In genomic region chr5:143262393-143263174, GRCh38 we compare ENCODE assay signal across 11 cellular contexts.
DNase-seq lines count a peak whose midpoint lies in the region; ATAC-seq and TF ChIP-seq lines count a peak whose summit lies in the region.
"Had no signal": no experiment of that assay in that cellular context is flagged by ENCODE, and none has a peak within 500 bp of the region (broad histone marks: within the 10 kb centered on the region; RNA-seq: fewer than 3 reads in every experiment).

No MANE protein-coding gene starts in this region.

- no peak for DNase-seq in activated T-cell treated with anti-CD3 and anti-CD28 coated beads, Interleukin-2, amount 50 U/mL, for 72 hours
- DNase-seq in activated T-cell treated with anti-CD3 and anti-CD28 coated beads, Interleukin-2, amount 50 U/mL, for 48 hours, result no peak
- DNase-seq in brain microvascular endothelial cell, result peak; percentile 93
- no peak for DNase-seq in stimulated activated naive CD8-positive, alpha-beta T cell treated with anti-CD3 and anti-CD28 coated beads, Interleukin-15, amount 100 ng/mL, for 72 hours
- no peak for DNase-seq in immature natural killer cell
- no peak for DNase-seq in uterus
- DNase-seq in stimulated activated CD4-positive, alpha-beta T cell treated with anti-CD3 and anti-CD28 coated beads, Interleukin-4, amount 100 ng/mL, for 4 hours, result no peak
- DNase-seq: NCI-H1092, posterior cingulate gyrus had no signal

- no peaks in the 10 kb centered on the region for H3K9me3 ChIP-seq in uterus

- peaks cover 3 to 4% of the 10 kb centered on the region in 2 donors for H3K36me3 Mint-ChIP-seq in activated T-cell treated with anti-CD3 and anti-CD28 coated beads, Interleukin-2, amount 50 U/mL, for 72 hours (ENCODE audit: insufficient read depth in 2 of 2)
- H3K36me3 Mint-ChIP-seq in immature natural killer cell, result peaks cover 0 to 7% (median 0%) of the 10 kb centered on the region in 3 donors

- H3K27ac Mint-ChIP-seq in activated T-cell treated with anti-CD3 and anti-CD28 coated beads, Interleukin-2, amount 50 U/mL, for 72 hours, result no peak overlapping the region
- H3K27ac Mint-ChIP-seq in stimulated activated naive CD8-positive, alpha-beta T cell treated with anti-CD3 and anti-CD28 coated beads, Interleukin-15, amount 100 ng/mL, for 72 hours, result no peak overlapping the region
- H3K27ac Mint-ChIP-seq in immature natural killer cell, result no peak overlapping the region

- in situ Hi-C loops in brain microvascular endothelial cell (cut with HindIII; ENCODE audit: low pct_ligation_motif_present, low sequenced_read_pairs), result no loop called here

- no peak overlapping the region for H3K4me3 Mint-ChIP-seq in activated T-cell treated with anti-CD3 and anti-CD28 coated beads, Interleukin-2, amount 50 U/mL, for 72 hours
- no peak overlapping the region for H3K4me3 Mint-ChIP-seq in stimulated activated naive CD8-positive, alpha-beta T cell treated with anti-CD3 and anti-CD28 coated beads, Interleukin-15, amount 100 ng/mL, for 72 hours
- no peak overlapping the region for H3K4me3 Mint-ChIP-seq in immature natural killer cell

- H3K9me3 Mint-ChIP-seq in activated T-cell treated with anti-CD3 and anti-CD28 coated beads, Interleukin-2, amount 50 U/mL, for 72 hours, result peaks cover 3 to 12% of the 10 kb centered on the region in 2 donors
- peaks cover 6 to 25% of the 10 kb centered on the region in 2 donors for H3K9me3 Mint-ChIP-seq in stimulated activated naive CD8-positive, alpha-beta T cell treated with anti-CD3 and anti-CD28 coated beads, Interleukin-15, amount 100 ng/mL, for 72 hours
- H3K9me3 Mint-ChIP-seq in immature natural killer cell, result peaks cover 0 to 10% (median 3%) of the 10 kb centered on the region in 6 donors

- H3K4me3 ChIP-seq in brain microvascular endothelial cell (ENCODE audit: low read depth, low read length) (no peak overlapping the region), uterus (no peak overlapping the region)
- H3K4me3 ChIP-seq: BLaER1 treated with 17β-estradiol and CSF1 and Interleukin-3, amounts not matched to agents 10 nM and 100 nM had no signal

- no peak for TF ChIP-seq POLR2A in uterus (IDR thresholded peaks at IDR 0.05)

- no peak for TF ChIP-seq CTCF in brain microvascular endothelial cell (IDR thresholded peaks at IDR 0.05; ENCODE audit: low read depth, low read length, missing control alignments)
- TF ChIP-seq CTCF in uterus (IDR thresholded peaks at IDR 0.05), result no peak

- intact Hi-C loops in uterus (cut with DNase I; ENCODE audit: low total_unique reads), result no loop called here

- H3K4me1 ChIP-seq in uterus, result no peaks in the 10 kb centered on the region

- H3K27me3 Mint-ChIP-seq in activated T-cell treated with anti-CD3 and anti-CD28 coated beads, Interleukin-2, amount 50 U/mL, for 72 hours (ENCODE audit: low read depth), result no peaks in the 10 kb centered on the region
- H3K27me3 Mint-ChIP-seq in stimulated activated naive CD8-positive, alpha-beta T cell treated with anti-CD3 and anti-CD28 coated beads, Interleukin-15, amount 100 ng/mL, for 72 hours, result no peaks in the 10 kb centered on the region
- no peaks in the 10 kb centered on the region for H3K27me3 Mint-ChIP-seq in immature natural killer cell (ENCODE audit: low read depth in 3 of 3)

- H3K4me1 Mint-ChIP-seq in activated T-cell treated with anti-CD3 and anti-CD28 coated beads, Interleukin-2, amount 50 U/mL, for 72 hours (ENCODE audit: low read depth), result peaks cover 13% of the 10 kb centered on the region
- peaks cover 18% of the 10 kb centered on the region for H3K4me1 Mint-ChIP-seq in stimulated activated naive CD8-positive, alpha-beta T cell treated with anti-CD3 and anti-CD28 coated beads, Interleukin-15, amount 100 ng/mL, for 72 hours
- H3K4me1 Mint-ChIP-seq in immature natural killer cell, result peaks cover 0 to 2% of the 10 kb centered on the region in 2 donors

- peak overlapping the region; percentile 92 for H3K27ac ChIP-seq in brain microvascular endothelial cell
- no peak overlapping the region for H3K27ac ChIP-seq in uterus
- H3K27ac ChIP-seq: BLaER1 treated with 17β-estradiol and CSF1 and Interleukin-3, amounts not matched to agents 10 nM and 100 nM had no signal

- peak; percentile 34 to 64 for ATAC-seq in activated T-cell treated with anti-CD3 and anti-CD28 coated beads, Interleukin-2, amount 50 U/mL, for 72 hours (replicated peaks in 1 of 2)
- ATAC-seq in HG03432 (IDR thresholded peaks at IDR 0.05; ENCODE audit: unreplicated experiment), result peak; percentile 84
- ATAC-seq in stimulated activated naive CD8-positive, alpha-beta T cell treated with anti-CD3 and anti-CD28 coated beads, Interleukin-15, amount 100 ng/mL, for 72 hours, result peak; percentile 82

- H3K36me3 ChIP-seq in brain microvascular endothelial cell (replicated peaks) (no peaks in the 10 kb centered on the region), uterus (no peaks in the 10 kb centered on the region)

- H3K27me3 ChIP-seq in brain microvascular endothelial cell (replicated peaks), result no peaks in the 10 kb centered on the region
- no peaks in the 10 kb centered on the region for H3K27me3 ChIP-seq in uterus
- H3K27me3 ChIP-seq: BLaER1 treated with 17β-estradiol and CSF1 and Interleukin-3, amounts not matched to agents 10 nM and 100 nM had no signal
